Comparison of ENCODE assay signal across 29 cellular contexts in genomic region chr6:81031429-81031828, GRCh38.
DNase-seq lines count a peak whose midpoint lies in the region; ATAC-seq and TF ChIP-seq lines count a peak whose summit lies in the region.
"Had no signal": no experiment of that assay in that cellular context is flagged by ENCODE, and none has a peak within 500 bp of the region (broad histone marks: within the 10 kb centered on the region; RNA-seq: fewer than 3 reads in every experiment).

No MANE protein-coding gene starts in this region.

- H3K4me3 ChIP-seq in cardiac fibroblast (replicated peaks in 1 of 2; ENCODE audit: low read depth in 2 of 2, low read length in 2 of 2) (no peak overlapping the region), osteoblast (ENCODE audit: insufficient read depth, low read length) (no peak overlapping the region)
- H3K4me3 ChIP-seq: body of pancreas, MG63, PC-9, right lobe of liver, transverse colon had no signal

- H3K27me3 ChIP-seq in osteoblast (ENCODE audit: insufficient read depth, low read length): no peaks in the 10 kb centered on the region
- H3K27me3 ChIP-seq: body of pancreas, MG63, right lobe of liver, transverse colon had no signal

- peak overlapping the region; percentile 6 for H2AFZ ChIP-seq in osteoblast (ENCODE audit: low read length)
- H2AFZ ChIP-seq: PC-9 had no signal

- no peaks in the 10 kb centered on the region for H3K36me3 ChIP-seq in osteoblast (ENCODE audit: insufficient read depth, low read length)
- H3K36me3 ChIP-seq: MG63, right lobe of liver, transverse colon had no signal

- H3K27ac ChIP-seq in osteoblast (ENCODE audit: low read depth, low read length): no peak overlapping the region
- H3K27ac ChIP-seq: body of pancreas, PC-9, right lobe of liver, transverse colon had no signal

- H3K79me2 ChIP-seq in osteoblast (ENCODE audit: insufficient read depth, low read length): no peaks in the 10 kb centered on the region

- ATAC-seq in GM18858 (IDR thresholded peaks at IDR 0.05; ENCODE audit: unreplicated experiment): no peak
- ATAC-seq: activated T-cell treated with anti-CD3 and anti-CD28 coated beads, Interleukin-2, amount 50 U/mL, for 4 hours; body of pancreas; left lobe of liver; right lobe of liver; Right ventricle myocardium inferior; SK-N-SH treated with all-trans-retinoic acid at 6 μM for 48 hours had no signal

- no peak overlapping the region for H3K4me2 ChIP-seq in osteoblast (ENCODE audit: insufficient read depth, low read length)
- H3K4me2 ChIP-seq: PC-9 had no signal

- no peaks in the 10 kb centered on the region for H3K9me3 ChIP-seq in osteoblast (ENCODE audit: low read depth, low read length)
- H3K9me3 ChIP-seq: body of pancreas, Caco-2, MG63, right lobe of liver, transverse colon had no signal

- no peaks in the 10 kb centered on the region for H3K4me1 ChIP-seq in osteoblast (ENCODE audit: insufficient read depth, low read length)
- H3K4me1 ChIP-seq: body of pancreas, Caco-2, right lobe of liver, transverse colon had no signal

- no peaks in the 10 kb centered on the region for H4K20me1 ChIP-seq in osteoblast (ENCODE audit: insufficient read depth, low read length)

- DNase-seq in AG20443 (ENCODE audit: low spot score): peak; percentile 11
- peak; percentile 15 for DNase-seq in H4 (ENCODE audit: low spot score)
- peak; percentile 9 to 12 for DNase-seq in cardiac fibroblast (ENCODE audit: low read depth in 2 of 2)
- no peak for DNase-seq in osteoblast (ENCODE audit: insufficient read length, low spot score, missing footprints)
- DNase-seq in NK-92 (lab: John Stamatoyannopoulos, UW; ENCODE audit: unreplicated experiment): no peak
- DNase-seq in germinal center (ENCODE audit: low spot score): no peak
- DNase-seq in NCI-H1048 (lab: John Stamatoyannopoulos, UW): no peak
- DNase-seq: activated B cell treated with CpG ODN at 0.5 μM for 24 hours; activated CD4-positive, alpha-beta T cell treated with anti-CD3 and anti-CD28 coated beads, Interleukin-2, amount 10 ng/mL, durations not matched to agents 7 days and 5 days; activated T-cell treated with anti-CD3 and anti-CD28 coated beads, Interleukin-2, amount 50 U/mL, for 4 hours; body of pancreas; C1 segment of cervical spinal cord; Caco-2; DMS53; GDM1; glutamatergic neuron; MG63; NCI-H1105 treated with DMSO at 0.1 percent for 48 hours; NCI-H187 treated with DMSO at 0.1 percent for 48 hours; NCI-H69; PC-9; right lobe of liver; stimulated activated CD4-positive, alpha-beta T cell treated with anti-CD3 and anti-CD28 coated beads, Interleukin-12 subunit alpha, Interleukin-12 subunit beta, amount 100 ng/mL, for 4 hours; stimulated activated CD4-positive, alpha-beta T cell treated with anti-CD3 and anti-CD28 coated beads, Interleukin-2, amount 100 ng/mL, for 48 hours; transverse colon had no signal

- TF ChIP-seq CTCF in cardiac fibroblast (IDR thresholded peaks at IDR 0.05; ENCODE audit: low read depth, low read length) (no peak), osteoblast (IDR thresholded peaks at IDR 0.05; ENCODE audit: extremely low read depth, low read depth, low read length) (no peak)

Comparison
In these comparisons a context has a peak if more than half of its experiments do, and no peak if none do; other contexts are left out.
1. DNase-seq: peak in AG20443 (single experiment), H4 (single experiment) and cardiac fibroblast (2 of 2); none in osteoblast (single experiment), NK-92 (single experiment), germinal center (single experiment) and NCI-H1048 (single experiment).